In the genomic region with DNA sequence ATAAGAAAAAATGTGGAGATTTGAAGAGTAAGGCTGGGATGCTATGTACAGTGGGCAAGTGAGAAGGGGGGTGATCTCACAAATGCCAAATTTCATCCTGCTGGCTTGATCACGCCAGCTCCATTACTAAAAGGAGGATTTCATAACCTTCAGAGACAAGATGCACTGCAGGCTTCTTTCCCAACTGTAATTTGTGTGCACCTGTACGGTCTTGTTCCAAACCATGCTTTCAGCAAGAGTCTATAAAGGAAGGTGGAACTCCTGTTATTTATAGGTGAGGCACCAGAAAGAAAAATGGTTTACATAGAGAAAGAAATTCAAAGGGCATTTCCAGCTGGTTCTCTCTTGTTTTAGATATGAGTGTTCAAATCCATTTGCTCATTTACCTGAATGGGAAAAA, we compare ENCODE assay signal across 23 cellular contexts. TPM values are rescaled to one million over a fixed set of nuclear protein-coding genes. Genes with fewer than 3 reads are reported as not detected.
A peak's percentile ranks its signal among the peaks of the same experiment; 100 is the strongest.
DNase-seq lines count a peak whose midpoint lies in the region; ATAC-seq and TF ChIP-seq lines count a peak whose summit lies in the region.
"Had no signal": no experiment of that assay in that cellular context is flagged by ENCODE, and none has a peak within 500 bp of the region (broad histone marks: within the 10 kb centered on the region; RNA-seq: fewer than 3 reads in every experiment).

No MANE protein-coding gene starts in this region.

- peaks cover 21% of the 10 kb centered on the region; the same call in 1 of the 2 replicates for H4K20me1 ChIP-seq in PC-9 (ENCODE audit: insufficient read depth)

- no peak overlapping the region for H2AFZ ChIP-seq in PC-9
- H2AFZ ChIP-seq in trophoblast cell (ENCODE audit: insufficient read depth, low read length, poor library complexity) = no peak overlapping the region
- H2AFZ ChIP-seq: GM23248 had no signal

- no peak overlapping the region for H4K91ac ChIP-seq in trophoblast cell (ENCODE audit: low read depth, low read length)

- H3K79me2 ChIP-seq in PC-9 (ENCODE audit: low read depth) (peaks cover 99% of the 10 kb centered on the region), trophoblast cell (ENCODE audit: control insufficient read depth, insufficient read depth, low read length, poor library complexity) (peaks cover 23% of the 10 kb centered on the region)

- no peak overlapping the region for H3K9ac ChIP-seq in trophoblast cell (ENCODE audit: low read length)
- H3K9ac ChIP-seq: GM23248 had no signal

- CTCF ChIA-PET in PC-9 (lab: Charles Lee) = interaction anchor here (0.9 kb wide), 1 partner anchor 396 kb away, joined by 4 read pairs; no protein-coding TSS in a partner anchor

- no peak for TF ChIP-seq CTCF in PC-9 (conservative IDR thresholded peaks at IDR 0.05)

- peak; percentile 57 for DNase-seq in NCI-H1105 (lab: John Stamatoyannopoulos, UW)
- DNase-seq in PC-9 = no peak
- DNase-seq in trophoblast cell = peak in 1 of 2 donors; percentile 22
- no peak for DNase-seq in ACHN
- no peak for DNase-seq in UCSD-AML1 (lab: John Stamatoyannopoulos, UW; ENCODE audit: unreplicated experiment)
- DNase-seq: activated CD4-positive, alpha-beta T cell treated with anti-CD3 and anti-CD28 coated beads for 4 hours; activated CD8-positive, alpha-beta T cell treated with anti-CD3 and anti-CD28 coated beads, Interleukin-2, amount 10 ng/mL, durations not matched to agents 7 days and 5 days; activated naive CD4-positive, alpha-beta T cell treated with anti-CD3 and anti-CD28 coated beads for 36 hours; CD4-positive, alpha-beta memory T cell; DND-41; GM23248; IMR-90; islet precursor cell; MV-4-11; natural killer cell; NCI-H146; NCI-H510A; NK-92 treated with Interleukin-12 subunit alpha and Interleukin-12 subunit beta, amount 100 ng/mL, for 24 hours; SIG-M5; stimulated activated naive CD4-positive, alpha-beta T cell had no signal

- H3K79me1 ChIP-seq in trophoblast cell (ENCODE audit: low read length) = no peaks in the 10 kb centered on the region

- peak overlapping the region; percentile 41; the same call in 1 of the 2 replicates for H3K4me3 ChIP-seq in PC-9
- H3K4me3 ChIP-seq in trophoblast cell (ENCODE audit: low read depth, low read length) = no peak overlapping the region
- H3K4me3 ChIP-seq: GM23248 had no signal

- H3K23ac ChIP-seq in trophoblast cell (ENCODE audit: low read length) = no peak overlapping the region

- H3K27ac ChIP-seq in PC-9 (peak overlapping the region; percentile 79), trophoblast cell (ENCODE audit: low read depth, low read length) (no peak overlapping the region)
- H3K27ac ChIP-seq: GM23248 had no signal

- in situ Hi-C loops in ACHN (cut with HindIII; ENCODE audit: low pct_ligation_motif_present, low pct_unique_long_range_greater_than_20kb, low sequenced_read_pairs) = no loop called here

- H2BK12ac ChIP-seq in trophoblast cell (ENCODE audit: low read length) = no peak overlapping the region

- H3F3A ChIP-seq in PC-9 (ENCODE audit: insufficient read depth, low read depth) = peaks cover 40% of the 10 kb centered on the region

- H3K18ac ChIP-seq in trophoblast cell (ENCODE audit: low read length) = no peak overlapping the region

- ATAC-seq in esophagus mucosa = peak; percentile 86
- ATAC-seq in HG02678 (IDR thresholded peaks at IDR 0.05; ENCODE audit: unreplicated experiment) = no peak
- ATAC-seq in HG03139 (IDR thresholded peaks at IDR 0.05; ENCODE audit: unreplicated experiment) = no peak
- ATAC-seq: activated CD8-positive, alpha-beta T cell treated with anti-CD3 and anti-CD28 coated beads, Interleukin-2, amount 10 ng/mL, durations not matched to agents 7 days and 5 days; natural killer cell had no signal

- POLR2A ChIA-PET in PC-9 (lab: Charles Lee; ENCODE audit: unreplicated experiment) = no interaction called here

- WGBS in trophoblast cell (ENCODE audit: extremely low coverage, insufficient coverage, insufficient read length) = no CpG with 5 or more reads among the region's 2 CpGs

- H4K8ac ChIP-seq in trophoblast cell (ENCODE audit: low read depth, low read length) = no peak overlapping the region

- H3K4me1 ChIP-seq in PC-9 (replicated peaks; ENCODE audit: insufficient read depth) (peaks cover 66% of the 10 kb centered on the region), trophoblast cell (ENCODE audit: control insufficient read depth in 1 of 2, insufficient read depth in 2 of 2, low read length in 2 of 2) (peaks cover 15 to 36% of the 10 kb centered on the region in 2 experiments)

- H3K27me3 ChIP-seq in PC-9 (ENCODE audit: insufficient read depth, low read depth) (no peaks in the 10 kb centered on the region), trophoblast cell (ENCODE audit: insufficient read depth, low read length) (no peaks in the 10 kb centered on the region)

- no peak overlapping the region for H2BK5ac ChIP-seq in trophoblast cell (ENCODE audit: low read depth, low read length, poor library complexity)

- no peak overlapping the region for H2AK5ac ChIP-seq in trophoblast cell (ENCODE audit: low read length)

- intact Hi-C loops in PC-9 (cut with micrococcal nuclease; ENCODE audit: unreplicated experiment) = no loop called here

- H3K4ac ChIP-seq in trophoblast cell (ENCODE audit: low read depth, low read length) = peak overlapping the region; percentile 43

- no TSS peak for BruUV-seq in PC-9 (replicated peaks; lab: Mats Ljungman, UMichigan)

- H4K12ac ChIP-seq in trophoblast cell (ENCODE audit: low read depth, low read length) = no peak overlapping the region

- no peak overlapping the region for H2BK120ac ChIP-seq in trophoblast cell (ENCODE audit: insufficient read depth, low read length, poor library complexity)

- H3K4me2 ChIP-seq in PC-9 = peak overlapping the region; percentile 85
- no peak overlapping the region for H3K4me2 ChIP-seq in trophoblast cell (ENCODE audit: low read length)

- peaks cover 4% of the 10 kb centered on the region; the same call in 1 of the 2 replicates for H3K9me3 ChIP-seq in PC-9 (ENCODE audit: insufficient read depth, low read depth)
- H3K9me3 ChIP-seq in trophoblast cell (ENCODE audit: insufficient read depth, low read depth, low read length) = no peaks in the 10 kb centered on the region

- H3K9me2 ChIP-seq in PC-9 (ENCODE audit: insufficient read depth) = no peaks in the 10 kb centered on the region

- H3K14ac ChIP-seq in trophoblast cell (ENCODE audit: low read length) = no peak overlapping the region

- H3K36me3 ChIP-seq in PC-9 (ENCODE audit: low read depth) = peaks cover 22% of the 10 kb centered on the region; the same call in 1 of the 2 replicates
- peaks cover 2 to 10% of the 10 kb centered on the region in 2 experiments for H3K36me3 ChIP-seq in trophoblast cell (ENCODE audit: control insufficient read depth in 1 of 2, insufficient read depth in 2 of 2, low read length in 2 of 2)

RNA-seq across cellular contexts. Expression of gene EFNB2, which starts 13.3 kb away (rescaled TPM):
- total RNA-seq in PC-9 (2021) (13.4 and 17.5 TPM in 2 replicates), esophagus mucosa (16.8 TPM)
- polyA plus RNA-seq in trophoblast cell (2013) = 67.0 and 70.6 TPM in 2 replicates

RNA-seq across cellular contexts. Expression of gene ARGLU1, which starts 45.8 kb away (rescaled TPM):
- total RNA-seq in PC-9 (2021) (89.2 and 90.8 TPM in 2 replicates), esophagus mucosa (27.7 TPM)
- 92.8 and 95.6 TPM in 2 replicates for polyA plus RNA-seq in trophoblast cell (2013)
